Comparison of ENCODE assay signal across 15 cellular contexts in genomic region chr16:27452569-27453475, GRCh38. TPM values are rescaled to one million over a fixed set of nuclear protein-coding genes. Genes with fewer than 3 reads are reported as not detected.
DNase-seq lines count a peak whose midpoint lies in the region; ATAC-seq and TF ChIP-seq lines count a peak whose summit lies in the region.
"Had no signal": no experiment of that assay in that cellular context is flagged by ENCODE, and none has a peak within 500 bp of the region (broad histone marks: within the 10 kb centered on the region; RNA-seq: fewer than 3 reads in every experiment).

No MANE protein-coding gene starts in this region.

- no peaks in the 10 kb centered on the region for H3K79me2 ChIP-seq in PC-9 (ENCODE audit: low read depth)

- no peak for TF ChIP-seq CTCF in HFF-Myc (IDR thresholded peaks at IDR 0.05; ENCODE audit: low read depth, low read length, missing control alignments)
- no peak for TF ChIP-seq CTCF in PC-9 (conservative IDR thresholded peaks at IDR 0.05)

- H3K4me3 ChIP-seq in HFF-Myc (replicated peaks; ENCODE audit: low read depth, low read length), result no peak overlapping the region
- H3K4me3 ChIP-seq in PC-9, result no peak overlapping the region
- H3K4me3 ChIP-seq: K562 had no signal

- H3K4me2 ChIP-seq in PC-9, result no peak overlapping the region

- H3K4me1 ChIP-seq in PC-9 (replicated peaks; ENCODE audit: insufficient read depth), result no peaks in the 10 kb centered on the region

- no peaks in the 10 kb centered on the region for H3K27me3 Mint-ChIP-seq in activated naive CD4-positive, alpha-beta T cell treated with anti-CD3 and anti-CD28 coated beads, Interleukin-2, amount 50 U/mL, for 24 hours
- no peaks in the 10 kb centered on the region for H3K27me3 Mint-ChIP-seq in activated naive CD8-positive, alpha-beta T cell treated with anti-CD3 and anti-CD28 coated beads, Interleukin-2, amount 50 U/mL, for 24 hours

- BruUV-seq in PC-9 (replicated peaks; lab: Mats Ljungman, UMichigan), result no TSS peak

- H3K27ac Mint-ChIP-seq in activated naive CD4-positive, alpha-beta T cell treated with anti-CD3 and anti-CD28 coated beads, Interleukin-2, amount 50 U/mL, for 24 hours, result peak overlapping the region; percentile 91
- peak overlapping the region; percentile 92 for H3K27ac Mint-ChIP-seq in activated naive CD8-positive, alpha-beta T cell treated with anti-CD3 and anti-CD28 coated beads, Interleukin-2, amount 50 U/mL, for 24 hours
- peak overlapping the region; percentile 94 for H3K27ac Mint-ChIP-seq in stimulated activated effector memory CD8-positive, alpha-beta T cell treated with anti-CD3 and anti-CD28 coated beads, Interleukin-12 subunit alpha, Interleukin-12 subunit beta, amount 100 ng/mL, for 72 hours

- POLR2A ChIA-PET in PC-9 (lab: Charles Lee; ENCODE audit: unreplicated experiment), result no interaction called here

- no peak for ATAC-seq in activated naive CD8-positive, alpha-beta T cell treated with anti-CD3 and anti-CD28 coated beads, Interleukin-2, amount 50 U/mL, for 24 hours
- ATAC-seq in stimulated activated effector memory CD8-positive, alpha-beta T cell treated with anti-CD3 and anti-CD28 coated beads, Interleukin-12 subunit alpha, Interleukin-12 subunit beta, amount 100 ng/mL, for 72 hours, result no peak
- ATAC-seq in sciatic nerve, result no peak
- ATAC-seq: K562 had no signal

- peak overlapping the region; percentile 17 for H3K4me3 Mint-ChIP-seq in activated naive CD4-positive, alpha-beta T cell treated with anti-CD3 and anti-CD28 coated beads, Interleukin-2, amount 50 U/mL, for 24 hours
- H3K4me3 Mint-ChIP-seq in activated naive CD8-positive, alpha-beta T cell treated with anti-CD3 and anti-CD28 coated beads, Interleukin-2, amount 50 U/mL, for 24 hours, result no peak overlapping the region
- H3K4me3 Mint-ChIP-seq in stimulated activated effector memory CD8-positive, alpha-beta T cell treated with anti-CD3 and anti-CD28 coated beads, Interleukin-12 subunit alpha, Interleukin-12 subunit beta, amount 100 ng/mL, for 72 hours, result no peak overlapping the region

- no peak overlapping the region for H3K27ac ChIP-seq in PC-9

- peaks cover 81% of the 10 kb centered on the region for H3K4me1 Mint-ChIP-seq in activated naive CD4-positive, alpha-beta T cell treated with anti-CD3 and anti-CD28 coated beads, Interleukin-2, amount 50 U/mL, for 24 hours
- H3K4me1 Mint-ChIP-seq in activated naive CD8-positive, alpha-beta T cell treated with anti-CD3 and anti-CD28 coated beads, Interleukin-2, amount 50 U/mL, for 24 hours, result peaks cover 95% of the 10 kb centered on the region
- peaks cover 93% of the 10 kb centered on the region for H3K4me1 Mint-ChIP-seq in stimulated activated effector memory CD8-positive, alpha-beta T cell treated with anti-CD3 and anti-CD28 coated beads, Interleukin-12 subunit alpha, Interleukin-12 subunit beta, amount 100 ng/mL, for 72 hours

- H4K20me1 ChIP-seq in PC-9 (ENCODE audit: insufficient read depth), result no peaks in the 10 kb centered on the region

- peaks cover 10% of the 10 kb centered on the region for H3K36me3 Mint-ChIP-seq in activated naive CD4-positive, alpha-beta T cell treated with anti-CD3 and anti-CD28 coated beads, Interleukin-2, amount 50 U/mL, for 24 hours
- H3K36me3 Mint-ChIP-seq in activated naive CD8-positive, alpha-beta T cell treated with anti-CD3 and anti-CD28 coated beads, Interleukin-2, amount 50 U/mL, for 24 hours (ENCODE audit: low read depth), result peaks cover 51% of the 10 kb centered on the region
- peaks cover 69% of the 10 kb centered on the region for H3K36me3 Mint-ChIP-seq in stimulated activated effector memory CD8-positive, alpha-beta T cell treated with anti-CD3 and anti-CD28 coated beads, Interleukin-12 subunit alpha, Interleukin-12 subunit beta, amount 100 ng/mL, for 72 hours

- H3K36me3 ChIP-seq in PC-9 (ENCODE audit: low read depth), result no peaks in the 10 kb centered on the region

- no peaks in the 10 kb centered on the region for H3K9me3 ChIP-seq in PC-9 (ENCODE audit: insufficient read depth, low read depth)

- no peak overlapping the region for H2AFZ ChIP-seq in PC-9

- no peak for DNase-seq in activated naive CD4-positive, alpha-beta T cell (lab: John Stamatoyannopoulos, UW)
- DNase-seq in HFF-Myc (ENCODE audit: extremely low read depth, low read depth), result peak; percentile 64
- peak; percentile 33 for DNase-seq in activated naive CD8-positive, alpha-beta T cell treated with anti-CD3 and anti-CD28 coated beads, Interleukin-2, amount 50 U/mL, for 24 hours
- DNase-seq in stimulated activated effector memory CD8-positive, alpha-beta T cell treated with anti-CD3 and anti-CD28 coated beads, Interleukin-12 subunit alpha, Interleukin-12 subunit beta, amount 100 ng/mL, for 72 hours (ENCODE audit: low spot score in 2 of 2), result no peak
- DNase-seq in stimulated activated naive CD4-positive, alpha-beta T cell treated with Interleukin-2 at 50 U/mL for 16 hours (lab: John Stamatoyannopoulos, UW), result no peak
- no peak for DNase-seq in PC-9
- DNase-seq in sciatic nerve (ENCODE audit: low spot score), result no peak
- DNase-seq: GOT3, kidney glomerular epithelial cell, NCI-H1417, NCI-H2227 treated with DMSO at 0.1 percent for 48 hours, trophoblast cell had no signal

- CTCF ChIA-PET in PC-9 (lab: Charles Lee), result interaction anchor here (0.9 to 1.2 kb wide), 3 partner anchors 9 to 273 kb away, joined by 3 to 6 read pairs (median 4); no protein-coding TSS in a partner anchor

- H3K27me3 ChIP-seq in PC-9 (ENCODE audit: insufficient read depth, low read depth), result peaks cover 18% of the 10 kb centered on the region

- no peaks in the 10 kb centered on the region for H3F3A ChIP-seq in PC-9 (ENCODE audit: insufficient read depth, low read depth)

- intact Hi-C loops in PC-9 (cut with micrococcal nuclease; ENCODE audit: unreplicated experiment) (no loop called here), sciatic nerve (cut with DNase I) (no loop called here)

- H3K9me3 Mint-ChIP-seq in activated naive CD4-positive, alpha-beta T cell treated with anti-CD3 and anti-CD28 coated beads, Interleukin-2, amount 50 U/mL, for 24 hours, result no peaks in the 10 kb centered on the region
- H3K9me3 Mint-ChIP-seq in activated naive CD8-positive, alpha-beta T cell treated with anti-CD3 and anti-CD28 coated beads, Interleukin-2, amount 50 U/mL, for 24 hours, result no peaks in the 10 kb centered on the region
- H3K9me3 Mint-ChIP-seq in stimulated activated effector memory CD8-positive, alpha-beta T cell treated with anti-CD3 and anti-CD28 coated beads, Interleukin-12 subunit alpha, Interleukin-12 subunit beta, amount 100 ng/mL, for 72 hours, result peaks cover 5% of the 10 kb centered on the region

- no peaks in the 10 kb centered on the region for H3K9me2 ChIP-seq in PC-9 (ENCODE audit: insufficient read depth)

RNA-seq across cellular contexts. Expression of gene IL21R, which starts 50.8 kb away (rescaled TPM):
- total RNA-seq in PC-9 (2021) (0.35 and 3.8 TPM in 2 replicates), sciatic nerve (1.7 TPM)
- total RNA-seq: epithelial cell of proximal tubule had no signal

Comparison
In these comparisons a context has a peak if more than half of its experiments do, and no peak if none do; other contexts are left out.
1. DNase-seq: peak in HFF-Myc (single experiment) and activated naive CD8-positive, alpha-beta T cell treated with anti-CD3 and anti-CD28 coated beads, Interleukin-2, amount 50 U/mL, for 24 hours (single experiment); none in activated naive CD4-positive, alpha-beta T cell (0 of 4), stimulated activated effector memory CD8-positive, alpha-beta T cell treated with anti-CD3 and anti-CD28 coated beads, Interleukin-12 subunit alpha, Interleukin-12 subunit beta, amount 100 ng/mL, for 72 hours (0 of 2), stimulated activated naive CD4-positive, alpha-beta T cell treated with Interleukin-2 at 50 U/mL for 16 hours (single experiment), PC-9 (0 of 2) and sciatic nerve (single experiment).
2. Peak in every context shown above with its lines, with median percentiles within 50 percentile points of each other: H3K27ac Mint-ChIP-seq.